6 cellular contexts compared by ENCODE assay signal in the genomic region with DNA sequence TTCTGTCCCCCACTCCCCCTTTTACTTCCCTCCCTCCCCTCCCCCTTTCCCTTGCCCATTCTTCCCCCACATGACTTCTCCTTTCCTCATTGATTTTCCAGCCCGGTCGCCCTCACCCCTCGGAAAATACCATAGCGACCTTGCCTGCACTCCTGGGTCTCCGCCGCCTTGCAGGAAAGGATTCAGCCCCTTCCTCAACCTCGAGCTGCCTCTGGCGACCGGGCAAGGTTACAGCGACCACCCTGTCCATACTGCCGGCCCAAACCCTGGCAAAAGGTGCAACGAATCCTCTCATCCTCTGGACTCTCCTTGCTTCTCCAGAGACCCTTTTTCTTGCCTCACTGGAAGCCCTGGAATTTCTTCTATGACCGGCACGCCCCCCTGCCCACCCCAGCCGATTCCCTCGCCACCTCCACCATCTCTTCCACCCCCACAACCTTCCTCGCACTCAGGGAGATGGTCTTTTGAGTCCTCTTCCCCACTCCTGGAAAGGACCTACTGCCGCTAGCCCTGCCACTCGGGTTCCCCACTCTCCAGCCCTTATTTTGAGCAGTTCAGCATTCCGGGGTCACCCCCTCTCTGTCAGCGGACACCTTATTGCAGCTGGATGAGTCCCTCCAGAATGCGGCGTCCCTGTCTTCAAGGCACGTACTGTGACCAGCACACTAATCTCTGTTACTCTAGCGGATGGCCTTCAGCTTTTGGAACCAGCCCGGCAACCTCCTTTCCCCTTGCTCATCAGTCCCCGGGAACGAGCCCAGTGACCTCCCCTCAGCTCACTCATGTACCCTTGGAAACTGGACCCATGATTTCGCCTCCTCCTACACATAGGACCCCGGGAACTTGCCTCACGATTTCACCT. TPM values are rescaled to one million over a fixed set of nuclear protein-coding genes. Genes with fewer than 3 reads are reported as not detected.
DNase-seq lines count a peak whose midpoint lies in the region; ATAC-seq and TF ChIP-seq lines count a peak whose summit lies in the region.

No MANE protein-coding gene starts in this region.

- TF ChIP-seq POLR2A in adrenal gland (IDR thresholded peaks at IDR 0.05): peak; percentile 20 to 95

- H3K27ac ChIP-seq in adrenal gland: peak overlapping the region; percentile 95 to 100 (median 98)

- peaks cover 43% of the 10 kb centered on the region for H3K36me3 Mint-ChIP-seq in Calu3 (ENCODE audit: insufficient read depth, unreplicated experiment)

- H3K4me1 ChIP-seq in adrenal gland (replicated peaks in 1 of 2) (peaks cover 13 to 25% of the 10 kb centered on the region in 2 donors), mucosa of descending colon (ENCODE audit: low read depth) (peaks cover 8% of the 10 kb centered on the region)

- H3K9me3 Mint-ChIP-seq in Calu3 (ENCODE audit: low read depth, unreplicated experiment): no peaks in the 10 kb centered on the region

- WGBS in adrenal gland, 4 donors: 31 to 35% (median 32%) methylated on average over 28 to 31 of the region's 31 CpGs

- peaks cover 39% of the 10 kb centered on the region for H3K4me1 Mint-ChIP-seq in Calu3 (ENCODE audit: low read depth, unreplicated experiment)

- DNase-seq in Calu3: no peak
- peak; percentile 80 to 91 (median 86) for DNase-seq in adrenal gland
- peak in 2 of 3 donors; percentile 37 to 67 for DNase-seq in mucosa of descending colon
- no peak for DNase-seq in AG20443 (ENCODE audit: low spot score)

- peak overlapping the region; percentile 87 for H3K27ac Mint-ChIP-seq in Calu3 (ENCODE audit: unreplicated experiment)

- no peak for ATAC-seq in mucosa of descending colon
- no peak for ATAC-seq in GM19351 (IDR thresholded peaks at IDR 0.05; ENCODE audit: unreplicated experiment)
- ATAC-seq in GM21619 (IDR thresholded peaks at IDR 0.05; ENCODE audit: unreplicated experiment): no peak

- H3K4me3 Mint-ChIP-seq in Calu3 (ENCODE audit: low read depth, unreplicated experiment): peak overlapping the region; percentile 85

- H3K27me3 Mint-ChIP-seq in Calu3 (ENCODE audit: unreplicated experiment): no peaks in the 10 kb centered on the region

- H3K4me3 ChIP-seq in adrenal gland (peak overlapping the region in 3 of 4 donors; percentile 70 to 82 (median 71)), mucosa of descending colon (peak overlapping the region; percentile 56)

- TF ChIP-seq CTCF in Calu3 (IDR thresholded peaks at IDR 0.05; ENCODE audit: unreplicated experiment) (no peak), adrenal gland (IDR thresholded peaks at IDR 0.05) (no peak), mucosa of descending colon (IDR thresholded peaks at IDR 0.05) (no peak)

- peaks cover 0 to 20% of the 10 kb centered on the region in 2 donors for H3K36me3 ChIP-seq in adrenal gland (replicated peaks in 1 of 2)
- H3K36me3 ChIP-seq in mucosa of descending colon (ENCODE audit: low read depth): peaks cover 4% of the 10 kb centered on the region

- no TSS peak for BruUV-seq in Calu3 (replicated peaks; lab: Mats Ljungman, UMichigan)

- no peaks in the 10 kb centered on the region for H3K27me3 ChIP-seq in adrenal gland

- CTCF ChIA-PET in Calu3 (lab: Charles Lee): interaction anchor here (0.5 to 1.5 kb wide), 5 partner anchors 8 to 39 kb away, joined by 3 to 13 read pairs (median 4); a partner anchor contains a TSS

- intact Hi-C loops in Calu3 (cut with micrococcal nuclease; ENCODE audit: unreplicated experiment) (no loop called here), adrenal gland (cut with DNase I) (loop anchor here in 1 of 2 donors (10.0 kb wide), 1 partner anchor 97 kb away; a partner anchor contains a TSS), mucosa of descending colon (cut with DNase I, micrococcal nuclease) (no loop called here)

- H3K9me3 ChIP-seq in adrenal gland (replicated peaks in 1 of 3): no peaks in the 10 kb centered on the region
- no peaks in the 10 kb centered on the region for H3K9me3 ChIP-seq in mucosa of descending colon

RNA-seq across cellular contexts. Expression of a gene that starts 0.8 kb away (rescaled TPM):
- 38.7 and 42.5 TPM in 2 replicates for total RNA-seq in Calu3 (2022)
- 10 to 100 TPM; 28.8 to 46.1 (median 40.8) TPM for total RNA-seq in adrenal gland
- 10 to 100 TPM; 13.8 to 37.6 (median 17.0) TPM for polyA plus RNA-seq in adrenal gland
- 10 to 100 TPM; 18.5 to 20.6 (median 20.5) TPM for total RNA-seq in mucosa of descending colon

RNA-seq across cellular contexts. Expression of a gene that starts 38.0 kb away (rescaled TPM):
- 410 and 460 TPM in 2 replicates for total RNA-seq in Calu3 (2022)
- total RNA-seq in adrenal gland: 100 to 1,000 TPM; 118 to 251 (median 168) TPM
- 100 to 1,000 TPM; 174 to 256 (median 245) TPM for polyA plus RNA-seq in adrenal gland
- 100 to 1,000 TPM; 266 to 387 (median 282) TPM for total RNA-seq in mucosa of descending colon

RNA-seq across cellular contexts. Expression of a gene that starts 38.0 kb away (rescaled TPM):
- 47.5 and 48.8 TPM in 2 replicates for total RNA-seq in Calu3 (2022)
- 10 to 100 TPM; 64.5 to 95.8 (median 71.3) TPM for total RNA-seq in adrenal gland
- 10 to 100 TPM; 38.5 to 43.2 (median 41.5) TPM for polyA plus RNA-seq in adrenal gland
- 10 to 100 TPM; 41.8 to 56.0 (median 43.1) TPM for total RNA-seq in mucosa of descending colon

RNA-seq across cellular contexts. Expression of a gene that starts 52.7 kb away (rescaled TPM):
- total RNA-seq in Calu3 (2022) (31.4 and 34.2 TPM in 2 replicates), adrenal gland (10 to 100 TPM; 20.6 to 53.8 (median 38.8) TPM), mucosa of descending colon (100 to 1,000 TPM in 1 of 3 donors, 10 to 100 TPM in 2; 51.7 to 130 (median 60.2) TPM)
- 100 to 1,000 TPM in 1 of 3 donors, 10 to 100 TPM in 2; 12.0 to 162 (median 89.0) TPM for polyA plus RNA-seq in adrenal gland

Comparison
In these comparisons a context has a peak if more than half of its experiments do, and no peak if none do; other contexts are left out.
1. DNase-seq: peak in adrenal gland (7 of 7) and mucosa of descending colon (2 of 3); none in Calu3 (single experiment) and AG20443 (single experiment).